Comparison of ENCODE assay signal across 9 cellular contexts in genomic region chr4:173181769-173182374, GRCh38. TPM values are rescaled to one million over a fixed set of nuclear protein-coding genes. Genes with fewer than 3 reads are reported as not detected.
DNase-seq lines count a peak whose midpoint lies in the region; ATAC-seq and TF ChIP-seq lines count a peak whose summit lies in the region.
"Had no signal": no experiment of that assay in that cellular context is flagged by ENCODE, and none has a peak within 500 bp of the region (broad histone marks: within the 10 kb centered on the region; RNA-seq: fewer than 3 reads in every experiment).

No MANE protein-coding gene starts in this region.

- H3K36me3 ChIP-seq in HCT116 (ENCODE audit: control insufficient read depth in 1 of 2, insufficient read depth in 2 of 2, low read length in 2 of 2) (no peaks in the 10 kb centered on the region), PC-3 (ENCODE audit: low read depth, low read length) (no peaks in the 10 kb centered on the region), hepatocyte (replicated peaks; ENCODE audit: insufficient read depth, low read depth) (no peaks in the 10 kb centered on the region), testis (ENCODE audit: low read depth, missing control alignments) (no peaks in the 10 kb centered on the region)

- POLR2A ChIA-PET in HCT116 (lab: Charles Lee) (interaction anchor here (1.0 kb wide), 1 partner anchor 29 kb away, joined by 3 read pairs; no protein-coding TSS in a partner anchor), PC-3 (lab: Charles Lee; ENCODE audit: unreplicated experiment) (interaction anchor here (0.6 kb wide), 1 partner anchor 336 kb away, joined by 3 read pairs; no protein-coding TSS in a partner anchor)

- peak; percentile 75 for DNase-seq in HCT116 (ENCODE audit: low read depth, low spot score)
- DNase-seq in PC-3 = peak; percentile 77
- no peak for DNase-seq in hepatocyte (ENCODE audit: low spot score)
- DNase-seq in GM10266 (ENCODE audit: extremely low spot score) = no peak
- DNase-seq in D341Med (ENCODE audit: low spot score) = no peak
- DNase-seq in testis = no peak
- DNase-seq: nephron progenitor cell had no signal

- no peak for TF ChIP-seq CTCF in HCT116 (IDR thresholded peaks at IDR 0.05 in 2 of 3, conservative IDR thresholded peaks at IDR 0.05 in 1 of 3; ENCODE audit: borderline replicate concordance in 1 of 3, insufficient read depth in 1 of 3, low read depth in 2 of 3, low read length in 2 of 3)
- no peak for TF ChIP-seq CTCF in PC-3 (conservative IDR thresholded peaks at IDR 0.05; ENCODE audit: low read depth, low read length)
- no peak for TF ChIP-seq CTCF in hepatocyte (IDR thresholded peaks at IDR 0.05; ENCODE audit: poor library complexity)
- TF ChIP-seq CTCF in GM10266 (IDR thresholded peaks at IDR 0.05; ENCODE audit: control insufficient read depth, insufficient read depth, low read depth, missing control alignments) = no peak
- no peak for TF ChIP-seq CTCF in testis (IDR thresholded peaks at IDR 0.05)

- H3K9me3 ChIP-seq in HCT116 (ENCODE audit: control insufficient read depth in 1 of 2, insufficient read depth in 1 of 2, low read depth in 1 of 2, low read length in 2 of 2) = no peaks in the 10 kb centered on the region
- no peaks in the 10 kb centered on the region for H3K9me3 ChIP-seq in PC-3 (ENCODE audit: low read length)
- no peaks in the 10 kb centered on the region for H3K9me3 ChIP-seq in hepatocyte (ENCODE audit: low read depth)
- no peaks in the 10 kb centered on the region for H3K9me3 ChIP-seq in testis

- H3K4me1 ChIP-seq in HCT116 (ENCODE audit: control insufficient read depth in 1 of 2, insufficient read depth in 2 of 2, low read length in 2 of 2) (peaks cover 43 to 71% of the 10 kb centered on the region in 2 experiments), PC-3 (ENCODE audit: insufficient read depth, low read length) (peaks cover 36% of the 10 kb centered on the region), hepatocyte (ENCODE audit: insufficient read depth) (peaks cover 12% of the 10 kb centered on the region), testis (no peaks in the 10 kb centered on the region)

- H4K20me1 ChIP-seq in HCT116 (ENCODE audit: insufficient read depth) (no peaks in the 10 kb centered on the region), PC-3 (ENCODE audit: low read length) (no peaks in the 10 kb centered on the region), hepatocyte (ENCODE audit: insufficient read depth, poor library complexity, severe bottlenecking) (peaks cover 4% of the 10 kb centered on the region)

- peaks cover 78% of the 10 kb centered on the region for H3K79me2 ChIP-seq in HCT116 (ENCODE audit: insufficient read depth, low read length)
- peaks cover 67% of the 10 kb centered on the region for H3K79me2 ChIP-seq in PC-3 (ENCODE audit: low read length)
- H3K79me2 ChIP-seq in hepatocyte = peaks cover 64% of the 10 kb centered on the region

- no peak for TF ChIP-seq RAD21 in HCT116 (IDR thresholded peaks at IDR 0.05; ENCODE audit: low read depth)

- H2AFZ ChIP-seq in HCT116 (ENCODE audit: low read depth, low read length, poor library complexity, severe bottlenecking) (no peak overlapping the region), PC-3 (ENCODE audit: low read length) (no peak overlapping the region), hepatocyte (no peak overlapping the region)

- BruUV-seq in HCT116 (replicated peaks; lab: Mats Ljungman, UMichigan) (no TSS peak), PC-3 (replicated peaks; lab: Mats Ljungman, UMichigan) (no TSS peak)

- intact Hi-C loops in HCT116 (cut with micrococcal nuclease) (no loop called here), PC-3 (cut with micrococcal nuclease) (loop anchor here (1.0 kb wide), 3 partner anchors 9 to 144 kb away; no protein-coding TSS in a partner anchor), testis (cut with DNase I; ENCODE audit: low total_unique reads) (no loop called here)

- peak; percentile 40 for ATAC-seq in GM18505 (IDR thresholded peaks at IDR 0.05; ENCODE audit: unreplicated experiment)
- peak; percentile 65 for ATAC-seq in HCT116
- peak; percentile 80 for ATAC-seq in PC-3
- ATAC-seq in HG03045 (IDR thresholded peaks at IDR 0.05; ENCODE audit: unreplicated experiment) = no peak

- peaks cover 4% of the 10 kb centered on the region for H3F3A ChIP-seq in PC-3 (ENCODE audit: low read length, unreplicated experiment)

- peak overlapping the region in 1 of 2 experiments; percentile 24; a peak in 1 of 4 replicates for H3K4me3 ChIP-seq in HCT116 (replicated peaks in 1 of 2; ENCODE audit: low read depth in 1 of 2, low read length in 2 of 2)
- peak overlapping the region; percentile 39 for H3K4me3 ChIP-seq in PC-3 (ENCODE audit: low read length)
- H3K4me3 ChIP-seq in hepatocyte = no peak overlapping the region
- H3K4me3 ChIP-seq in testis = no peak overlapping the region

- H3K27ac ChIP-seq in HCT116 (ENCODE audit: low read depth, low read length) (peak overlapping the region; percentile 84; the same call in 1 of the 2 replicates), PC-3 (ENCODE audit: low read length) (peak overlapping the region; percentile 91), hepatocyte (peak overlapping the region; percentile 24), testis (no peak overlapping the region)

- H3K4me2 ChIP-seq in HCT116 (ENCODE audit: low read length) (peak overlapping the region; percentile 75), PC-3 (ENCODE audit: low read length) (peak overlapping the region; percentile 75), hepatocyte (no peak overlapping the region)

- 90% methylated on average over 3 of the region's 3 CpGs for WGBS in hepatocyte (ENCODE audit: low lambda C conversion rate, missing lambda C conversion rate)
- WGBS in testis, 2 donors = 88 to 90% methylated on average over 3 of the region's 3 CpGs

- TF ChIP-seq POLR2A in GM18505 (IDR thresholded peaks at IDR 0.05; ENCODE audit: borderline replicate concordance, extremely low read depth, insufficient read depth, insufficient read length) (no peak), HCT116 (IDR thresholded peaks at IDR 0.05; ENCODE audit: borderline replicate concordance, extremely low read depth, insufficient read depth, insufficient read length) (no peak), testis (IDR thresholded peaks at IDR 0.05) (no peak)

- no peaks in the 10 kb centered on the region for H3K27me3 ChIP-seq in HCT116 (ENCODE audit: insufficient read depth, low read length)
- H3K27me3 ChIP-seq in PC-3 (ENCODE audit: low read length) = no peaks in the 10 kb centered on the region
- no peaks in the 10 kb centered on the region for H3K27me3 ChIP-seq in hepatocyte
- H3K27me3 ChIP-seq in testis = no peaks in the 10 kb centered on the region

- H3K9me2 ChIP-seq in HCT116 (ENCODE audit: insufficient read depth) (no peaks in the 10 kb centered on the region), PC-3 (replicated peaks; ENCODE audit: low read length) (no peaks in the 10 kb centered on the region), hepatocyte (replicated peaks; ENCODE audit: insufficient read depth) (no peaks in the 10 kb centered on the region)

- H3K9ac ChIP-seq in HCT116 (ENCODE audit: low read length) (peak overlapping the region; percentile 53), PC-3 (ENCODE audit: low read length) (peak overlapping the region; percentile 61)

- CTCF ChIA-PET in HCT116 (lab: Charles Lee) = interaction anchor here (1.1 kb wide), 1 partner anchor 76 kb away, joined by 3 read pairs; no protein-coding TSS in a partner anchor
- CTCF ChIA-PET in PC-3 (lab: Charles Lee) = interaction anchor here (0.6 kb wide), 1 partner anchor 190 kb away, joined by 4 read pairs; no protein-coding TSS in a partner anchor

- RAD21 ChIA-PET in HCT116 (lab: Charles Lee; ENCODE audit: low non-redundant PET in 1 of 2, low total read pairs in 2 of 2, uncharacterized antibody in 2 of 2, unreplicated experiment in 2 of 2) = interaction anchor here in 1 of 2 experiments (0.7 kb wide), 1 partner anchor 43 kb away, joined by 6 read pairs; no protein-coding TSS in a partner anchor

TF ChIP-seq in HCT116, 20 proteins besides CTCF, POLR2A, EP300 and RAD21 (continues in another document):
- no peak for TF ChIP-seq TCF7L2 (IDR thresholded peaks at IDR 0.05; ENCODE audit: borderline replicate concordance, extremely low read depth, insufficient read depth, insufficient read length)
- TF ChIP-seq EZH2phosphoT487 (IDR thresholded peaks at IDR 0.05; ENCODE audit: borderline replicate concordance) = no peak
- no peak for TF ChIP-seq ELF1 (IDR thresholded peaks at IDR 0.05; ENCODE audit: borderline replicate concordance, low read depth)
- no peak for TF ChIP-seq EZH2 (IDR thresholded peaks at IDR 0.05)
- TF ChIP-seq CBX3 (IDR thresholded peaks at IDR 0.05; ENCODE audit: low read depth) = no peak
- TF ChIP-seq SP1 (IDR thresholded peaks at IDR 0.05; ENCODE audit: low read depth) = peak; percentile 72
- peak; percentile 77 for TF ChIP-seq JUND (IDR thresholded peaks at IDR 0.05)
- no peak for TF ChIP-seq YY1 (IDR thresholded peaks at IDR 0.05; ENCODE audit: extremely low read depth, insufficient replicate concordance, low read depth, low read length)
- peak; percentile 5; the same call in 1 of the 2 replicates for TF ChIP-seq SRF (IDR thresholded peaks at IDR 0.05; ENCODE audit: low read depth)
- TF ChIP-seq ATF3 (IDR thresholded peaks at IDR 0.05) = no peak

RNA-seq across cellular contexts. Expression of gene GALNT7, which starts 13.3 kb away (rescaled TPM):
- total RNA-seq in HCT116 (2021; ENCODE audit: unreplicated experiment) (21.3 TPM), PC-3 (2014; rRNA removed) (13.8 and 16.3 TPM in 2 replicates), hepatocyte (44.6 and 49.5 TPM in 2 replicates), testis (10 to 100 TPM; 28.8 to 32.0 TPM)
- 5.4 and 6.7 TPM in 2 replicates for polyA plus RNA-seq in HCT116 (2012)
- polyA plus RNA-seq in hepatocyte (23.1 and 23.7 TPM in 2 replicates), testis (ENCODE audit: insufficient read depth, low read depth, low replicate concordance) (18.0 TPM)

Comparison
In these comparisons a context has a peak if more than half of its experiments do, and no peak if none do; other contexts are left out.
1. DNase-seq: peak in HCT116 (single experiment) and PC-3 (single experiment); none in hepatocyte (single experiment), GM10266 (single experiment), D341Med (single experiment) and testis (single experiment).
2. H3K27ac ChIP-seq: peak in HCT116 (single experiment), PC-3 (single experiment) and hepatocyte (single experiment); none in testis (0 of 2).